ENCODE assay signal across 29 cellular contexts in the genomic region with DNA sequence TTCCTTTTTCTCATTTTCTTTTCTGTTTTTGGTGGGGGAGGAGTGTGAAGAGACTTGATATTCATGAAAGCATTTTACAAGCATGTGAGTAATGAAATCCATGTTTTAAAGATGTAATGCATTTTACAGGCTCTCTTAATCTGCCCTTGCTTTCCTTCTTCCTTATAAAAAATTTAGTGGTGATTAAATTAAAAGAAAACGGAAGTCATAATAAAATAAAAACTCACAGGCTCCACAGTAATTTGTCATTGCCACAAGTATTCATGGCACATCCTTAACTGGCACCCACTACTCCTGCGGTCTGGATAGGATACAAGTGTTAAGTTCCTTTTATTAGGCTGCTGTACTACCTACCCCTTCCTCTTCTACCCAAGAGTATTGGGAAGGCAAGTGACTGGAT.
"Had no signal": no experiment of that assay in that cellular context is flagged by ENCODE, and none has a peak within 500 bp of the region (broad histone marks: within the 10 kb centered on the region; RNA-seq: fewer than 3 reads in every experiment).

No MANE protein-coding gene starts in this region.

- H3K4me3 ChIP-seq: ascending aorta, breast epithelium, cardiac muscle cell, coronary artery, dorsolateral prefrontal cortex, esophagus muscularis mucosa, gastrocnemius medialis, heart left ventricle, hepatocyte had no signal

- H3K9me3 ChIP-seq: ascending aorta, breast epithelium, esophagus muscularis mucosa, gastrocnemius medialis, heart left ventricle had no signal

- H2AFZ ChIP-seq: hepatocyte had no signal

- H3K27ac ChIP-seq: ascending aorta, breast epithelium, cardiac muscle cell, coronary artery, dorsolateral prefrontal cortex, esophagus muscularis mucosa, foreskin keratinocyte, gastrocnemius medialis, heart left ventricle, hepatocyte had no signal

- H3K27me3 ChIP-seq: ascending aorta, cardiac muscle cell, dorsolateral prefrontal cortex, esophagus muscularis mucosa, foreskin keratinocyte, gastrocnemius medialis, heart left ventricle, hepatocyte had no signal

- H3K36me3 ChIP-seq: ascending aorta, breast epithelium, cardiac muscle cell, esophagus muscularis mucosa, gastrocnemius medialis, heart left ventricle had no signal

- H3K4me2 ChIP-seq: hepatocyte had no signal

- DNase-seq: activated CD4-positive, alpha-beta memory T cell treated with anti-CD3 and anti-CD28 coated beads for 36 hours; activated CD4-positive, alpha-beta T cell treated with anti-CD3 and anti-CD28 coated beads for 36 hours; activated CD4-positive, alpha-beta T cell treated with anti-CD3 and anti-CD28 coated beads, Interleukin-2, amount 10 ng/mL, durations not matched to agents 24 days and 14 days; activated CD4-positive, CD25-positive, alpha-beta regulatory T cell; activated CD4-positive, CD25-positive, alpha-beta regulatory T cell treated with anti-CD3 and anti-CD28 coated beads, Interleukin-2, amount 50 U/mL, for 72 hours; activated CD8-positive, alpha-beta memory T cell treated with anti-CD3 and anti-CD28 coated beads, Interleukin-2, amount 10 ng/mL, durations not matched to agents 7 days and 5 days; activated CD8-positive, alpha-beta memory T cell treated with anti-CD3 and anti-CD28 coated beads, Interleukin-2, amount 50 U/mL, for 4 hours; activated CD8-positive, alpha-beta T cell treated with anti-CD3 and anti-CD28 coated beads, Interleukin-2, amount 10 ng/mL, durations not matched to agents 7 days and 5 days; activated effector memory CD4-positive, alpha-beta T cell treated with anti-CD3 and anti-CD28 coated beads, Interleukin-2, amount 50 U/mL, for 16 hours; activated naive CD4-positive, alpha-beta T cell treated with anti-CD3 and anti-CD28 coated beads, Interleukin-2, amount 10 ng/mL, durations not matched to agents 7 days and 5 days; activated naive CD8-positive, alpha-beta T cell treated with anti-CD3 and anti-CD28 coated beads, Interleukin-2, amount 10 ng/mL, durations not matched to agents 7 days and 5 days; activated T-cell treated with anti-CD3 and anti-CD28 coated beads, Interleukin-2, amount 50 U/mL, for 1 hour; activated T-cell treated with anti-CD3 and anti-CD28 coated beads, Interleukin-2, amount 50 U/mL, for 48 hours; dorsolateral prefrontal cortex; effector memory CD4-positive, alpha-beta T cell; erythroblast; foreskin keratinocyte; gastrocnemius medialis; glutamatergic neuron; heart left ventricle; T-helper 17 cell; T1000 had no signal

- ATAC-seq: activated CD4-positive, alpha-beta T cell treated with anti-CD3 and anti-CD28 coated beads for 36 hours; activated CD8-positive, alpha-beta memory T cell treated with anti-CD3 and anti-CD28 coated beads, Interleukin-2, amount 10 ng/mL, durations not matched to agents 7 days and 5 days; activated CD8-positive, alpha-beta T cell treated with anti-CD3 and anti-CD28 coated beads, Interleukin-2, amount 10 ng/mL, durations not matched to agents 7 days and 5 days; activated naive CD4-positive, alpha-beta T cell treated with anti-CD3 and anti-CD28 coated beads, Interleukin-2, amount 50 U/mL, for 72 hours; foreskin keratinocyte; gastrocnemius medialis; heart left ventricle; T-helper 17 cell had no signal

- H3K4me1 ChIP-seq: ascending aorta, breast epithelium, esophagus muscularis mucosa, foreskin keratinocyte, gastrocnemius medialis, heart left ventricle had no signal

- H3K79me2 ChIP-seq: hepatocyte had no signal
